8 cellular contexts compared by ENCODE assay signal in genomic region chr7:152859781-152860191, GRCh38.
DNase-seq lines count a peak whose midpoint lies in the region; ATAC-seq and TF ChIP-seq lines count a peak whose summit lies in the region.

No MANE protein-coding gene starts in this region.

- no peak for ATAC-seq in GM21737 (IDR thresholded peaks at IDR 0.05; ENCODE audit: unreplicated experiment)

- DNase-seq in GM03348 (ENCODE audit: low spot score) (peak; percentile 26), KBM-7 (peak; percentile 58), endothelial cell (ENCODE audit: low spot score) (peak; percentile 33), SK-N-DZ (ENCODE audit: low spot score) (no peak)
- no peak for DNase-seq in activated T-cell treated with anti-CD3 and anti-CD28 coated beads, Interleukin-2, amount 50 U/mL, for 1 hour
- no peak for DNase-seq in activated T-helper 2 cell treated with anti-CD3 and anti-CD28 coated beads, Interferon-gamma antibody, Interleukin-2, Interleukin-4, amounts not matched to agents 10 μg/mL and 5 μg/mL and 100 μg/mL, durations not matched to agents 14 hours and 24 hours and 36 hours (ENCODE audit: low spot score)

- H3K9me3 Mint-ChIP-seq in endothelial cell (ENCODE audit: unreplicated experiment), result no peaks in the 10 kb centered on the region
- H3K9me3 Mint-ChIP-seq in activated T-helper 2 cell treated with anti-CD3 and anti-CD28 coated beads, Interferon-gamma antibody, Interleukin-2, Interleukin-4, amounts not matched to agents 10 μg/mL and 5 μg/mL and 100 μg/mL, durations not matched to agents 14 hours and 24 hours and 36 hours, result no peaks in the 10 kb centered on the region

- no peak overlapping the region for H3K4me3 Mint-ChIP-seq in endothelial cell (ENCODE audit: unreplicated experiment)
- H3K4me3 Mint-ChIP-seq in activated T-helper 2 cell treated with anti-CD3 and anti-CD28 coated beads, Interferon-gamma antibody, Interleukin-2, Interleukin-4, amounts not matched to agents 10 μg/mL and 5 μg/mL and 100 μg/mL, durations not matched to agents 14 hours and 24 hours and 36 hours (ENCODE audit: low read depth), result no peak overlapping the region

- in situ Hi-C loops in KBM-7 (cut with MboI; ENCODE audit: low pct_unique_long_range_greater_than_20kb, low sequenced_read_pairs), result no loop called here

- H3K36me3 Mint-ChIP-seq in endothelial cell (ENCODE audit: low read depth, unreplicated experiment), result no peaks in the 10 kb centered on the region
- H3K36me3 Mint-ChIP-seq in activated T-helper 2 cell treated with anti-CD3 and anti-CD28 coated beads, Interferon-gamma antibody, Interleukin-2, Interleukin-4, amounts not matched to agents 10 μg/mL and 5 μg/mL and 100 μg/mL, durations not matched to agents 14 hours and 24 hours and 36 hours (ENCODE audit: low read depth), result no peaks in the 10 kb centered on the region

- peaks cover 4% of the 10 kb centered on the region for H3K27me3 Mint-ChIP-seq in endothelial cell (ENCODE audit: unreplicated experiment)
- no peaks in the 10 kb centered on the region for H3K27me3 Mint-ChIP-seq in activated T-helper 2 cell treated with anti-CD3 and anti-CD28 coated beads, Interferon-gamma antibody, Interleukin-2, Interleukin-4, amounts not matched to agents 10 μg/mL and 5 μg/mL and 100 μg/mL, durations not matched to agents 14 hours and 24 hours and 36 hours (ENCODE audit: low read depth)

- TF ChIP-seq CTCF in 22Rv1 (IDR thresholded peaks at IDR 0.05), result peak; percentile 78
- TF ChIP-seq CTCF in endothelial cell (IDR thresholded peaks at IDR 0.05; ENCODE audit: unreplicated experiment), result peak; percentile 60

- intact Hi-C loops in activated T-helper 2 cell treated with anti-CD3 and anti-CD28 coated beads, Interferon-gamma antibody, Interleukin-2, Interleukin-4, amounts not matched to agents 10 μg/mL and 5 μg/mL and 100 μg/mL, durations not matched to agents 14 hours and 24 hours and 36 hours (cut with micrococcal nuclease), result no loop called here

- H3K4me1 Mint-ChIP-seq in endothelial cell (ENCODE audit: unreplicated experiment), result no peaks in the 10 kb centered on the region
- peaks cover 2% of the 10 kb centered on the region for H3K4me1 Mint-ChIP-seq in activated T-helper 2 cell treated with anti-CD3 and anti-CD28 coated beads, Interferon-gamma antibody, Interleukin-2, Interleukin-4, amounts not matched to agents 10 μg/mL and 5 μg/mL and 100 μg/mL, durations not matched to agents 14 hours and 24 hours and 36 hours (ENCODE audit: low read depth)

- no peak overlapping the region for H3K27ac Mint-ChIP-seq in endothelial cell (ENCODE audit: unreplicated experiment)
- no peak overlapping the region for H3K27ac Mint-ChIP-seq in activated T-helper 2 cell treated with anti-CD3 and anti-CD28 coated beads, Interferon-gamma antibody, Interleukin-2, Interleukin-4, amounts not matched to agents 10 μg/mL and 5 μg/mL and 100 μg/mL, durations not matched to agents 14 hours and 24 hours and 36 hours

- H3K27ac ChIP-seq in 22Rv1, result no peak overlapping the region

Comparison
In these comparisons a context has a peak if more than half of its experiments do, and no peak if none do; other contexts are left out.
1. DNase-seq: peak in GM03348 (single experiment), KBM-7 (single experiment) and endothelial cell (single experiment); none in activated T-cell treated with anti-CD3 and anti-CD28 coated beads, Interleukin-2, amount 50 U/mL, for 1 hour (single experiment), SK-N-DZ (single experiment) and activated T-helper 2 cell treated with anti-CD3 and anti-CD28 coated beads, Interferon-gamma antibody, Interleukin-2, Interleukin-4, amounts not matched to agents 10 μg/mL and 5 μg/mL and 100 μg/mL, durations not matched to agents 14 hours and 24 hours and 36 hours (single experiment).